ENCODE assay signal across 9 cellular contexts in genomic region chr1:102434421-102434820, GRCh38.
DNase-seq lines count a peak whose midpoint lies in the region; ATAC-seq and TF ChIP-seq lines count a peak whose summit lies in the region.
"Had no signal": no experiment of that assay in that cellular context is flagged by ENCODE, and none has a peak within 500 bp of the region (broad histone marks: within the 10 kb centered on the region; RNA-seq: fewer than 3 reads in every experiment).

No MANE protein-coding gene starts in this region.

- no peaks in the 10 kb centered on the region for H3K36me3 ChIP-seq in BJ (ENCODE audit: control insufficient read depth, insufficient read depth, low read length)

- TF ChIP-seq CTCF in BJ (IDR thresholded peaks at IDR 0.05; ENCODE audit: insufficient read depth, low read depth, low read length) (peak; percentile 23; the same call in 1 of the 2 replicates), endothelial cell (IDR thresholded peaks at IDR 0.05; ENCODE audit: unreplicated experiment) (peak; percentile 61)

- H3K9me3 Mint-ChIP-seq in endothelial cell (ENCODE audit: unreplicated experiment) = no peaks in the 10 kb centered on the region
- H3K9me3 Mint-ChIP-seq in activated CD4-positive, alpha-beta memory T cell treated with anti-CD3 and anti-CD28 coated beads, Interleukin-2, amount 10 ng/mL, durations not matched to agents 7 days and 5 days = no peaks in the 10 kb centered on the region
- H3K9me3 Mint-ChIP-seq: dendritic cell treated with granulocyte-macrophage colony-stimulating factor and Interleukin-4, amounts not matched to agents 40 ng/mL and 50 ng/mL, for 4 days had no signal

- H3K27me3 Mint-ChIP-seq in endothelial cell (ENCODE audit: unreplicated experiment) = peaks cover 1% of the 10 kb centered on the region
- no peaks in the 10 kb centered on the region for H3K27me3 Mint-ChIP-seq in activated CD4-positive, alpha-beta memory T cell treated with anti-CD3 and anti-CD28 coated beads, Interleukin-2, amount 10 ng/mL, durations not matched to agents 7 days and 5 days
- H3K27me3 Mint-ChIP-seq: dendritic cell treated with granulocyte-macrophage colony-stimulating factor and Interleukin-4, amounts not matched to agents 40 ng/mL and 50 ng/mL, for 4 days had no signal

- POLR2A ChIA-PET in BJ (lab: Charles Lee) = no interaction called here
- POLR2A ChIA-PET in activated CD4-positive, alpha-beta memory T cell treated with anti-CD3 and anti-CD28 coated beads, Interleukin-2, amount 10 ng/mL, durations not matched to agents 7 days and 5 days (lab: Charles Lee) = no interaction called here

- peak; percentile 53 for ATAC-seq in GM18517 (IDR thresholded peaks at IDR 0.05; ENCODE audit: unreplicated experiment)
- no peak for ATAC-seq in HG03571 (IDR thresholded peaks at IDR 0.05; ENCODE audit: unreplicated experiment)
- ATAC-seq in HG03520 (IDR thresholded peaks at IDR 0.05; ENCODE audit: unreplicated experiment) = no peak

- no peak overlapping the region for H3K27ac Mint-ChIP-seq in endothelial cell (ENCODE audit: unreplicated experiment)
- no peak overlapping the region for H3K27ac Mint-ChIP-seq in activated CD4-positive, alpha-beta memory T cell treated with anti-CD3 and anti-CD28 coated beads, Interleukin-2, amount 10 ng/mL, durations not matched to agents 7 days and 5 days
- H3K27ac Mint-ChIP-seq: dendritic cell treated with granulocyte-macrophage colony-stimulating factor and Interleukin-4, amounts not matched to agents 40 ng/mL and 50 ng/mL, for 4 days had no signal

- H3K36me3 Mint-ChIP-seq in endothelial cell (ENCODE audit: low read depth, unreplicated experiment) = no peaks in the 10 kb centered on the region
- no peaks in the 10 kb centered on the region for H3K36me3 Mint-ChIP-seq in activated CD4-positive, alpha-beta memory T cell treated with anti-CD3 and anti-CD28 coated beads, Interleukin-2, amount 10 ng/mL, durations not matched to agents 7 days and 5 days (ENCODE audit: low read depth)

- CTCF ChIA-PET in BJ (lab: Yijun Ruan, JAX) = interaction anchor here (0.6 to 0.7 kb wide), 2 partner anchors 190 to 1027 kb away, joined by 3 to 4 read pairs; no protein-coding TSS in a partner anchor
- CTCF ChIA-PET in activated CD4-positive, alpha-beta memory T cell treated with anti-CD3 and anti-CD28 coated beads, Interleukin-2, amount 10 ng/mL, durations not matched to agents 7 days and 5 days (lab: Charles Lee) = no interaction called here

- no peak overlapping the region for H3K4me3 ChIP-seq in BJ (ENCODE audit: low read depth, low read length)

- no peaks in the 10 kb centered on the region for H3K27me3 ChIP-seq in BJ (ENCODE audit: control insufficient read depth, insufficient read depth, low read length)

- no peak overlapping the region for H3K4me3 Mint-ChIP-seq in endothelial cell (ENCODE audit: unreplicated experiment)
- H3K4me3 Mint-ChIP-seq in activated CD4-positive, alpha-beta memory T cell treated with anti-CD3 and anti-CD28 coated beads, Interleukin-2, amount 10 ng/mL, durations not matched to agents 7 days and 5 days = no peak overlapping the region
- H3K4me3 Mint-ChIP-seq: dendritic cell treated with granulocyte-macrophage colony-stimulating factor and Interleukin-4, amounts not matched to agents 40 ng/mL and 50 ng/mL, for 4 days had no signal

- H3K4me1 Mint-ChIP-seq in endothelial cell (ENCODE audit: unreplicated experiment) = no peaks in the 10 kb centered on the region
- H3K4me1 Mint-ChIP-seq in activated CD4-positive, alpha-beta memory T cell treated with anti-CD3 and anti-CD28 coated beads, Interleukin-2, amount 10 ng/mL, durations not matched to agents 7 days and 5 days = no peaks in the 10 kb centered on the region

- DNase-seq in BJ (ENCODE audit: low read depth) (no peak), NCI-H1694 (lab: John Stamatoyannopoulos, UW) (peak; percentile 51), endothelial cell (ENCODE audit: low spot score) (peak; percentile 27), epidermal melanocyte (ENCODE audit: insufficient read length, low spot score) (no peak)
- DNase-seq in activated CD4-positive, alpha-beta memory T cell treated with anti-CD3 and anti-CD28 coated beads, Interleukin-2, amount 10 ng/mL, durations not matched to agents 7 days and 5 days = no peak

Comparison
In these comparisons a context has a peak if more than half of its experiments do, and no peak if none do; other contexts are left out.
1. DNase-seq: peak in NCI-H1694 (single experiment) and endothelial cell (single experiment); none in BJ (single experiment), activated CD4-positive, alpha-beta memory T cell treated with anti-CD3 and anti-CD28 coated beads, Interleukin-2, amount 10 ng/mL, durations not matched to agents 7 days and 5 days (single experiment) and epidermal melanocyte (single experiment).